30 cellular contexts compared by ENCODE assay signal in the genomic region with DNA sequence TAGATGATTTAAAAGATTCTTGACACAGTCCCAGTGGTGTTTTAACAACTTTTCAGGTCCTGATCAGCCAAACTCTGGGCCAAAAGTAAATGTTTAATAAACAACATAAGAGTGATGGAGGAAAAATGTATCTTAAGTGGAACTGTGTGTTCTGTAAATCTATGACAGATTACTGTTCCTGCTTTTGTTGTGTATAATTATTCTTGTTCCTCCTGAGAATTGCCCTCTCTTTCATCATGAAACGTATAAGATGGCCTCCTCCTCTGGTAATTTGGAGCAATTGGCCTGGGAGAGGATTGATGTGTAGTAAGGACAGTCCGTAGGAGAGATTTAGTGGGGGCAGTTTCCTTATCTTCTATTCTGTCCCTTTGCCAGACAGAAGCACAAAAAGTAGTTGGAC. TPM values are rescaled to one million over a fixed set of nuclear protein-coding genes. Genes with fewer than 3 reads are reported as not detected.
DNase-seq lines count a peak whose midpoint lies in the region; ATAC-seq, FAIRE-seq and TF ChIP-seq lines count a peak whose summit lies in the region.
"Had no signal": no experiment of that assay in that cellular context is flagged by ENCODE, and none has a peak within 500 bp of the region (broad histone marks: within the 10 kb centered on the region; RNA-seq: fewer than 3 reads in every experiment).

No MANE protein-coding gene starts in this region.

- H3K36me3 Mint-ChIP-seq in stimulated activated naive B cell treated with anti-CD40 and anti-IgM and Interleukin-4, amounts not matched to agents 10 μg/mL and 1 μg/mL and 100 μg/mL, for 72 hours = peaks cover 4 to 29% of the 10 kb centered on the region in 2 donors

- H3K27ac ChIP-seq in esophagus (ENCODE audit: low read depth in 2 of 2, low read length in 1 of 2) = peak overlapping the region; percentile 47 to 83
- H3K27ac ChIP-seq in WERI-Rb-1 = no peak overlapping the region
- H3K27ac ChIP-seq: 22Rv1, epithelial cell of prostate, parathyroid adenoma, SJCRH30, VCaP had no signal

- H3K4me3 ChIP-seq in esophagus (ENCODE audit: low read depth in 1 of 2, low read length in 2 of 2) (no peak overlapping the region), WERI-Rb-1 (ENCODE audit: low read depth, low read length) (no peak overlapping the region)
- H3K4me3 ChIP-seq: SJCRH30 had no signal

- H3K36me3 ChIP-seq in esophagus (ENCODE audit: control insufficient read depth in 2 of 2, insufficient read depth in 2 of 2, low read length in 1 of 2) = peaks cover 0 to 3% of the 10 kb centered on the region in 2 donors
- peaks cover 3% of the 10 kb centered on the region; the same call in 1 of the 2 replicates for H3K36me3 ChIP-seq in WERI-Rb-1
- H3K36me3 ChIP-seq: SJCRH30 had no signal

- 55 to 62% methylated on average over 2 of the region's 2 CpGs for WGBS in esophagus, 2 donors

- H3K4me1 Mint-ChIP-seq in stimulated activated naive B cell treated with anti-CD40 and anti-IgM and Interleukin-4, amounts not matched to agents 10 μg/mL and 1 μg/mL and 100 μg/mL, for 72 hours = peaks cover 57 to 59% of the 10 kb centered on the region in 2 donors

- H3K4me1 ChIP-seq in esophagus (ENCODE audit: control insufficient read depth in 2 of 2, insufficient read depth in 2 of 2, low read length in 1 of 2) = peaks cover 9 to 20% of the 10 kb centered on the region in 2 donors

- H3K27ac Mint-ChIP-seq in stimulated activated naive B cell treated with anti-CD40 and anti-IgM and Interleukin-4, amounts not matched to agents 10 μg/mL and 1 μg/mL and 100 μg/mL, for 72 hours = peak overlapping the region; percentile 83
- H3K27ac Mint-ChIP-seq: activated CD4-positive, alpha-beta memory T cell treated with anti-CD3 and anti-CD28 coated beads for 36 hours; B cell; stimulated activated memory B cell treated with anti-CD40 and anti-IgM and Interleukin-4, amounts not matched to agents 10 μg/mL and 1 μg/mL and 100 μg/mL, for 72 hours had no signal

- H3K9me3 ChIP-seq in esophagus (ENCODE audit: control insufficient read depth in 2 of 2, insufficient read depth in 1 of 2, low read depth in 1 of 2, low read length in 1 of 2) (no peaks in the 10 kb centered on the region), WERI-Rb-1 (ENCODE audit: severe bottlenecking) (no peaks in the 10 kb centered on the region)
- H3K9me3 ChIP-seq: SJCRH30 had no signal

- DNase-seq in NCI-H1436 (lab: John Stamatoyannopoulos, UW) = peak; percentile 60
- DNase-seq in NCI-H1436 treated with DMSO at 0.1 percent for 48 hours (lab: John Stamatoyannopoulos, UW) = no peak
- peak; percentile 34 for DNase-seq in OCI-M1 (lab: John Stamatoyannopoulos, UW)
- DNase-seq in stimulated activated naive B cell treated with anti-CD40 and anti-IgM and Interleukin-4, amounts not matched to agents 10 μg/mL and 1 μg/mL and 100 μg/mL, for 72 hours = no peak
- DNase-seq in WERI-Rb-1 = no peak
- DNase-seq in GM19239 (ENCODE audit: insufficient read length, low spot score) = no peak
- DNase-seq in NCI-H524 (lab: John Stamatoyannopoulos, UW) = no peak
- DNase-seq: activated CD4-positive, alpha-beta memory T cell treated with anti-CD3 and anti-CD28 coated beads for 36 hours; activated gamma-delta T cell; amniotic stem cell; COR-L47; EL; HCEC 1CT; left colon; MM.1S; naive thymus-derived CD4-positive, alpha-beta T cell; NCI-H1694; NCI-H82; PC-3; SJCRH30; trophoblast cell had no signal

- no peak for TF ChIP-seq CTCF in WERI-Rb-1 (IDR thresholded peaks at IDR 0.05; ENCODE audit: low read depth, low read length)

- no peaks in the 10 kb centered on the region for H3K27me3 Mint-ChIP-seq in stimulated activated naive B cell treated with anti-CD40 and anti-IgM and Interleukin-4, amounts not matched to agents 10 μg/mL and 1 μg/mL and 100 μg/mL, for 72 hours
- H3K27me3 Mint-ChIP-seq: activated CD4-positive, alpha-beta memory T cell treated with anti-CD3 and anti-CD28 coated beads for 36 hours; B cell; central memory CD8-positive, alpha-beta T cell; naive thymus-derived CD4-positive, alpha-beta T cell; stimulated activated memory B cell treated with anti-CD40 and anti-IgM and Interleukin-4, amounts not matched to agents 10 μg/mL and 1 μg/mL and 100 μg/mL, for 72 hours had no signal

- peaks cover 0 to 5% of the 10 kb centered on the region in 2 donors for H3K9me3 Mint-ChIP-seq in stimulated activated naive B cell treated with anti-CD40 and anti-IgM and Interleukin-4, amounts not matched to agents 10 μg/mL and 1 μg/mL and 100 μg/mL, for 72 hours
- H3K9me3 Mint-ChIP-seq: activated CD4-positive, alpha-beta memory T cell treated with anti-CD3 and anti-CD28 coated beads for 36 hours; central memory CD8-positive, alpha-beta T cell; stimulated activated memory B cell treated with anti-CD40 and anti-IgM and Interleukin-4, amounts not matched to agents 10 μg/mL and 1 μg/mL and 100 μg/mL, for 72 hours had no signal

- H3K27me3 ChIP-seq in esophagus (ENCODE audit: control insufficient read depth in 1 of 2, insufficient read depth in 2 of 2, low read length in 2 of 2) (no peaks in the 10 kb centered on the region), WERI-Rb-1 (ENCODE audit: insufficient read depth, low read depth, severe bottlenecking) (no peaks in the 10 kb centered on the region)
- H3K27me3 ChIP-seq: SJCRH30 had no signal

- no peak overlapping the region for H3K4me3 Mint-ChIP-seq in stimulated activated naive B cell treated with anti-CD40 and anti-IgM and Interleukin-4, amounts not matched to agents 10 μg/mL and 1 μg/mL and 100 μg/mL, for 72 hours
- H3K4me3 Mint-ChIP-seq: activated CD4-positive, alpha-beta memory T cell treated with anti-CD3 and anti-CD28 coated beads for 36 hours; B cell; central memory CD8-positive, alpha-beta T cell; naive thymus-derived CD4-positive, alpha-beta T cell; stimulated activated memory B cell treated with anti-CD40 and anti-IgM and Interleukin-4, amounts not matched to agents 10 μg/mL and 1 μg/mL and 100 μg/mL, for 72 hours had no signal

- ATAC-seq in stimulated activated naive B cell treated with anti-CD40 and anti-IgM and Interleukin-4, amounts not matched to agents 10 μg/mL and 1 μg/mL and 100 μg/mL, for 72 hours (replicated peaks) = no peak
- ATAC-seq: HepG2; left colon; naive thymus-derived CD4-positive, alpha-beta T cell; PC-3; stimulated activated memory B cell treated with anti-CD40 and anti-IgM and Interleukin-4, amounts not matched to agents 10 μg/mL and 1 μg/mL and 100 μg/mL, for 72 hours had no signal

- no peak for FAIRE-seq in GM19239 (lab: Jason Lieb, UNC)
- FAIRE-seq: HepG2 had no signal

RNA-seq across cellular contexts. Expression of a gene that starts 34.5 kb away (rescaled TPM):
- 10 to 100 TPM; 11.2 to 15.3 TPM for polyA plus RNA-seq in esophagus

Comparison
In these comparisons a context has a peak if more than half of its experiments do, and no peak if none do; other contexts are left out.
1. DNase-seq: peak in NCI-H1436 (single experiment) and OCI-M1 (single experiment); none in NCI-H1436 treated with DMSO at 0.1 percent for 48 hours (single experiment), stimulated activated naive B cell treated with anti-CD40 and anti-IgM and Interleukin-4, amounts not matched to agents 10 μg/mL and 1 μg/mL and 100 μg/mL, for 72 hours (single experiment), WERI-Rb-1 (single experiment), GM19239 (single experiment) and NCI-H524 (0 of 2).